ENCODE assay signal across 8 cellular contexts in the genomic region with DNA sequence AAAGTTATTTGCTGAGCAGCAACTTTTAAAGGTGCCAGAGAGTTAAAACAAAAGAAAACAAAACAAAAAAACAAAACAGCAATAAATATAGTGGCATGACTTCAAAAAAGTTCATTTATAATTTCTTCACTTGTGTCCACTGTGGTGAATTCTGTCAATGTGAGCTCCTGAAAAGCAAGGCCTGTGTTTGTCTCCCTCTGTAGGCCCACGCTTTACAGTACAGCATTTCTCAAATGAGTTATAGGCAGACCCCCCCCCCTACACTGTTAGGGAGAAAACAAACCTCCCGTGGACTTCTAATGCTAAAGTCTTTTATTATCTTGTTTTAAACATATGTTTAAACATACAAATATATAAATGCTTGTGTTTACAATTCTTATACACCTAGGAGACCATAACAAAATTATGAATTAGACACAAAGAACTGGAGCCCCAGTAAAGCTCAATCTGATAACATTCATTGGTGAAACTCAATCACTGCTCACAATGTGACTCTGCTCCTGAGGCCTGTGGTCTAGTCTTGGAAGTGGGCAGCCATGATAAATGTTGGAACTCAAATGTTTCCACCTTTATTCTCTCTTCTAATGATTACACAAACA. TPM values are rescaled to one million over a fixed set of nuclear protein-coding genes. Genes with fewer than 3 reads are reported as not detected.
A peak's percentile ranks its signal among the peaks of the same experiment; 100 is the strongest.
DNase-seq lines count a peak whose midpoint lies in the region; ATAC-seq and TF ChIP-seq lines count a peak whose summit lies in the region.

No MANE protein-coding gene starts in this region.

- H3K4me2 ChIP-seq in OCI-LY1 (ENCODE audit: low read length) = no peak overlapping the region

- no peaks in the 10 kb centered on the region for H3K79me2 ChIP-seq in OCI-LY1 (ENCODE audit: insufficient read depth, low read length)

- H3K4me3 ChIP-seq in OCI-LY1 (ENCODE audit: low read depth, low read length, poor library complexity, severe bottlenecking) (no peak overlapping the region), epithelial cell of esophagus (ENCODE audit: low read length) (no peak overlapping the region)

- no peak overlapping the region for H2AFZ ChIP-seq in OCI-LY1 (ENCODE audit: low read length)

- ATAC-seq in naive B cell (ENCODE audit: low read depth in 2 of 2) (peak; percentile 52 to 66), GM21528 (IDR thresholded peaks at IDR 0.05; ENCODE audit: low FRiP score, unreplicated experiment) (no peak), HG03108 (IDR thresholded peaks at IDR 0.05; ENCODE audit: unreplicated experiment) (no peak)

- H3K4me1 ChIP-seq in OCI-LY1 (ENCODE audit: insufficient read depth, low read length, severe bottlenecking) = no peaks in the 10 kb centered on the region

- H3K9me2 ChIP-seq in OCI-LY1 (ENCODE audit: low read depth, low read length) = no peaks in the 10 kb centered on the region

- H3F3A ChIP-seq in OCI-LY1 (ENCODE audit: insufficient read depth, low read length) = no peaks in the 10 kb centered on the region

- no peak overlapping the region for H3K4me3 Mint-ChIP-seq in naive B cell
- no peak overlapping the region for H3K4me3 Mint-ChIP-seq in T-helper 2 cell treated with Interferon-gamma antibody and Interleukin-4, amounts not matched to agents 5 μg/mL and 100 μg/mL, for 36 hours

- no peaks in the 10 kb centered on the region for H3K27me3 ChIP-seq in OCI-LY1 (ENCODE audit: insufficient read depth, low read length)

- H3K36me3 Mint-ChIP-seq in naive B cell = peaks cover 2 to 10% of the 10 kb centered on the region in 2 donors
- H3K36me3 Mint-ChIP-seq in T-helper 2 cell treated with Interferon-gamma antibody and Interleukin-4, amounts not matched to agents 5 μg/mL and 100 μg/mL, for 36 hours (ENCODE audit: low read depth) = no peaks in the 10 kb centered on the region

- TF ChIP-seq CTCF in OCI-LY1 (IDR thresholded peaks at IDR 0.05; ENCODE audit: low read length) (peak; percentile 42; the same call in 1 of the 2 replicates), epithelial cell of esophagus (IDR thresholded peaks at IDR 0.05; ENCODE audit: insufficient read depth, low read depth, low read length, missing control alignments) (peak; percentile 81)

- H3K27me3 Mint-ChIP-seq in naive B cell = peaks cover 5 to 15% (median 13%) of the 10 kb centered on the region in 3 donors
- peaks cover 46% of the 10 kb centered on the region for H3K27me3 Mint-ChIP-seq in T-helper 2 cell treated with Interferon-gamma antibody and Interleukin-4, amounts not matched to agents 5 μg/mL and 100 μg/mL, for 36 hours (ENCODE audit: low read depth)

- no peak overlapping the region for H3K9ac ChIP-seq in OCI-LY1 (ENCODE audit: low read length)

- no peak overlapping the region for H3K27ac Mint-ChIP-seq in naive B cell
- H3K27ac Mint-ChIP-seq in T-helper 2 cell treated with Interferon-gamma antibody and Interleukin-4, amounts not matched to agents 5 μg/mL and 100 μg/mL, for 36 hours = no peak overlapping the region

- peaks cover 0 to 8% (median 5%) of the 10 kb centered on the region in 7 donors for H3K9me3 Mint-ChIP-seq in naive B cell
- no peaks in the 10 kb centered on the region for H3K9me3 Mint-ChIP-seq in T-helper 2 cell treated with Interferon-gamma antibody and Interleukin-4, amounts not matched to agents 5 μg/mL and 100 μg/mL, for 36 hours

- DNase-seq in stimulated activated CD4-positive, alpha-beta T cell treated with anti-CD3 and anti-CD28 coated beads, Interleukin-15, amount 100 ng/mL, for 24 hours = peak; percentile 5
- no peak for DNase-seq in stimulated activated CD4-positive, alpha-beta T cell treated with anti-CD3 and anti-CD28 coated beads, Interleukin-12 subunit alpha, Interleukin-12 subunit beta, amount 100 ng/mL, for 4 hours
- peak; percentile 65 for DNase-seq in epithelial cell of esophagus (ENCODE audit: low read depth)
- DNase-seq in naive B cell = no peak
- no peak for DNase-seq in T-helper 2 cell treated with Interferon-gamma antibody and Interleukin-4, amounts not matched to agents 5 μg/mL and 100 μg/mL, for 36 hours (ENCODE audit: low spot score)

- H4K20me1 ChIP-seq in OCI-LY1 (ENCODE audit: insufficient read depth, low read length) = no peaks in the 10 kb centered on the region

- H3K27ac ChIP-seq in OCI-LY1 (ENCODE audit: low read depth, low read length, poor library complexity, severe bottlenecking) = no peak overlapping the region

- peaks cover 5 to 9% (median 6%) of the 10 kb centered on the region in 3 donors for H3K4me1 Mint-ChIP-seq in naive B cell
- peaks cover 21% of the 10 kb centered on the region for H3K4me1 Mint-ChIP-seq in T-helper 2 cell treated with Interferon-gamma antibody and Interleukin-4, amounts not matched to agents 5 μg/mL and 100 μg/mL, for 36 hours (ENCODE audit: low read depth)

- H3K9me3 ChIP-seq in OCI-LY1 (ENCODE audit: low read length) = peaks cover 6% of the 10 kb centered on the region; the same call in 1 of the 2 replicates

- H3K36me3 ChIP-seq in OCI-LY1 (ENCODE audit: insufficient read depth, low read length) = no peaks in the 10 kb centered on the region

RNA-seq across cellular contexts. Expression of a gene that starts 47.0 kb away (rescaled TPM):
- polyA plus RNA-seq in naive B cell (ENCODE audit: low read depth in 6 of 6) = 10 to 100 TPM; 27.4 to 47.7 (median 33.7) TPM

Comparison
In these comparisons a context has a peak if more than half of its experiments do, and no peak if none do; other contexts are left out.
1. DNase-seq: peak in stimulated activated CD4-positive, alpha-beta T cell treated with anti-CD3 and anti-CD28 coated beads, Interleukin-15, amount 100 ng/mL, for 24 hours (single experiment) and epithelial cell of esophagus (single experiment); none in stimulated activated CD4-positive, alpha-beta T cell treated with anti-CD3 and anti-CD28 coated beads, Interleukin-12 subunit alpha, Interleukin-12 subunit beta, amount 100 ng/mL, for 4 hours (single experiment), naive B cell (single experiment) and T-helper 2 cell treated with Interferon-gamma antibody and Interleukin-4, amounts not matched to agents 5 μg/mL and 100 μg/mL, for 36 hours (single experiment).
2. ATAC-seq: peak in naive B cell (2 of 2); none in GM21528 (single experiment) and HG03108 (single experiment).